ENCODE assay signal across 21 cellular contexts in genomic region chr13:45830121-45830520, GRCh38. TPM values are rescaled to one million over a fixed set of nuclear protein-coding genes. Genes with fewer than 3 reads are reported as not detected.
DNase-seq lines count a peak whose midpoint lies in the region; ATAC-seq, FAIRE-seq and TF ChIP-seq lines count a peak whose summit lies in the region.
"Had no signal": no experiment of that assay in that cellular context is flagged by ENCODE, and none has a peak within 500 bp of the region (broad histone marks: within the 10 kb centered on the region; RNA-seq: fewer than 3 reads in every experiment).

No MANE protein-coding gene starts in this region.

- H3K14ac ChIP-seq in H1 (ENCODE audit: insufficient read length) = no peak overlapping the region

- no peak overlapping the region for H3K27ac Mint-ChIP-seq in stimulated activated effector memory CD8-positive, alpha-beta T cell treated with anti-CD3 and anti-CD28 coated beads, Interleukin-12 subunit alpha, Interleukin-12 subunit beta, amount 100 ng/mL, for 72 hours
- H3K27ac Mint-ChIP-seq in activated naive CD4-positive, alpha-beta T cell treated with anti-CD3 and anti-CD28 coated beads, Interleukin-2, amount 10 ng/mL, durations not matched to agents 7 days and 5 days = no peak overlapping the region
- H3K27ac Mint-ChIP-seq: CD14-positive monocyte; CD4-positive, alpha-beta T cell; CD8-positive, alpha-beta memory T cell had no signal

- no peaks in the 10 kb centered on the region for H3K4me1 Mint-ChIP-seq in stimulated activated effector memory CD8-positive, alpha-beta T cell treated with anti-CD3 and anti-CD28 coated beads, Interleukin-12 subunit alpha, Interleukin-12 subunit beta, amount 100 ng/mL, for 72 hours
- H3K4me1 Mint-ChIP-seq in activated naive CD4-positive, alpha-beta T cell treated with anti-CD3 and anti-CD28 coated beads, Interleukin-2, amount 10 ng/mL, durations not matched to agents 7 days and 5 days = no peaks in the 10 kb centered on the region

- no peak overlapping the region for H3K4ac ChIP-seq in H1 (replicated peaks; ENCODE audit: insufficient read length, low read depth, low read length)

- H2BK12ac ChIP-seq in H1 (ENCODE audit: low read depth, low read length) = peak overlapping the region; percentile 45; the same call in 1 of the 2 replicates

- no peak overlapping the region for H3K4me3 ChIP-seq in BLaER1
- no peak overlapping the region for H3K4me3 ChIP-seq in BLaER1 treated with 17β-estradiol and CSF1 and Interleukin-3, amounts not matched to agents 10 nM and 100 nM
- H3K4me3 ChIP-seq in H1 (ENCODE audit: extremely low read depth in 1 of 4, insufficient read depth in 2 of 4, low read depth in 3 of 4, low read length in 4 of 4) = no peak overlapping the region

- no peak overlapping the region for H3K27ac ChIP-seq in BLaER1
- no peak overlapping the region for H3K27ac ChIP-seq in BLaER1 treated with 17β-estradiol and CSF1 and Interleukin-3, amounts not matched to agents 10 nM and 100 nM
- H3K27ac ChIP-seq in H1 (ENCODE audit: low read depth, low read length) = no peak overlapping the region

- H3K36me3 ChIP-seq in BLaER1 (no peaks in the 10 kb centered on the region), H1 (ENCODE audit: control insufficient read depth in 2 of 4, insufficient read depth in 4 of 4, low read length in 3 of 4) (no peaks in the 10 kb centered on the region)
- H3K36me3 ChIP-seq in BLaER1 treated with 17β-estradiol and CSF1 and Interleukin-3, amounts not matched to agents 10 nM and 100 nM = no peaks in the 10 kb centered on the region

- H3K36me3 Mint-ChIP-seq in stimulated activated effector memory CD8-positive, alpha-beta T cell treated with anti-CD3 and anti-CD28 coated beads, Interleukin-12 subunit alpha, Interleukin-12 subunit beta, amount 100 ng/mL, for 72 hours = no peaks in the 10 kb centered on the region
- no peaks in the 10 kb centered on the region for H3K36me3 Mint-ChIP-seq in activated naive CD4-positive, alpha-beta T cell treated with anti-CD3 and anti-CD28 coated beads, Interleukin-2, amount 10 ng/mL, durations not matched to agents 7 days and 5 days
- H3K36me3 Mint-ChIP-seq: CD14-positive monocyte; CD8-positive, alpha-beta memory T cell had no signal

- no peak for FAIRE-seq in H1 (lab: Jason Lieb, UNC)
- FAIRE-seq: GM12891 had no signal

- no peak for TF ChIP-seq POLR2A in H1 (IDR thresholded peaks at IDR 0.05; ENCODE audit: control extremely low read depth in 1 of 2, low read depth in 2 of 2, low read length in 2 of 2)

- no peak overlapping the region for H4K8ac ChIP-seq in H1 (ENCODE audit: extremely low read depth, insufficient read depth, low read length)

- 98% methylated on average over 5 of the region's 5 CpGs; no CpG with 5 or more reads in 1 of the 2 experiments for WGBS in H1 (ENCODE audit: extremely low coverage in 1 of 2, insufficient coverage in 1 of 2, insufficient read length in 1 of 2, insufficient replicate concordance in 2 of 2, low coverage in 1 of 2, low lambda C conversion rate in 2 of 2, missing lambda C conversion rate in 1 of 2), 2 experiments

- H4K91ac ChIP-seq in H1 (replicated peaks; ENCODE audit: insufficient read length, low read length) = no peak overlapping the region

- H2AK5ac ChIP-seq in H1 (ENCODE audit: low read depth, low read length) = no peak overlapping the region

- H3K27me3 ChIP-seq in BLaER1 (no peaks in the 10 kb centered on the region), H1 (replicated peaks in 1 of 4; ENCODE audit: control insufficient read depth in 3 of 4, extremely low read depth in 1 of 4, insufficient read depth in 3 of 4, low read length in 3 of 4) (no peaks in the 10 kb centered on the region)
- H3K27me3 ChIP-seq in BLaER1 treated with 17β-estradiol and CSF1 and Interleukin-3, amounts not matched to agents 10 nM and 100 nM = no peaks in the 10 kb centered on the region

- H3K9ac ChIP-seq in BLaER1 (no peak overlapping the region), H1 (replicated peaks in 1 of 4; ENCODE audit: extremely low read depth in 1 of 4, low read depth in 3 of 4, low read length in 3 of 4) (no peak overlapping the region)
- no peak overlapping the region for H3K9ac ChIP-seq in BLaER1 treated with 17β-estradiol and CSF1 and Interleukin-3, amounts not matched to agents 10 nM and 100 nM

- peak overlapping the region; percentile 36 for H2BK120ac ChIP-seq in H1 (replicated peaks; ENCODE audit: low read depth, low read length)

- CTCF ChIA-PET in H1 (lab: Charles Lee; ENCODE audit: partially characterized antibody) = interaction anchor here (2.5 kb wide), 1 partner anchor 23 kb away, joined by 9 read pairs; no protein-coding TSS in a partner anchor
- CTCF ChIA-PET in activated naive CD4-positive, alpha-beta T cell treated with anti-CD3 and anti-CD28 coated beads, Interleukin-2, amount 10 ng/mL, durations not matched to agents 7 days and 5 days (lab: Charles Lee) = no interaction called here

- no peak overlapping the region; the same call in 1 of the 2 replicates for H2BK15ac ChIP-seq in H1 (ENCODE audit: low read length)

- H3K4me2 ChIP-seq in BLaER1 = peak overlapping the region; percentile 6; the same call in 1 of the 2 replicates
- H3K4me2 ChIP-seq in BLaER1 treated with 17β-estradiol and CSF1 and Interleukin-3, amounts not matched to agents 10 nM and 100 nM = peak overlapping the region in 6 of 11 experiments; percentile 1 to 37 (median 10); a peak in 9 of 22 replicates
- H3K4me2 ChIP-seq in H1 (ENCODE audit: insufficient read depth in 1 of 2, low read depth in 2 of 2, low read length in 2 of 2) = no peak overlapping the region

- no peak for TF ChIP-seq CTCF in H1 (IDR thresholded peaks at IDR 0.05; ENCODE audit: control extremely low read depth in 1 of 3, insufficient read depth in 1 of 3, low read depth in 1 of 3, low read length in 3 of 3)

- H3K9me3 ChIP-seq in BLaER1 = no peaks in the 10 kb centered on the region
- H3K9me3 ChIP-seq in BLaER1 treated with 17β-estradiol and CSF1 and Interleukin-3, amounts not matched to agents 10 nM and 100 nM (replicated peaks in 1 of 11) = no peaks in the 10 kb centered on the region
- H3K9me3 ChIP-seq in H1 (ENCODE audit: insufficient read depth in 2 of 2, low read depth in 1 of 2, low read length in 1 of 2) = no peaks in the 10 kb centered on the region

- no peak overlapping the region for H2BK20ac ChIP-seq in H1 (ENCODE audit: low read length)

- H2BK5ac ChIP-seq in H1 (ENCODE audit: low read depth, low read length) = no peak overlapping the region

- DNase-seq in H1 (ENCODE audit: low read depth in 1 of 2, low spot score in 2 of 2) (peak in 1 of 2 experiments; percentile 19), iPS-NIHi7 (ENCODE audit: extremely low spot score) (no peak)
- no peak for DNase-seq in stimulated activated effector memory CD8-positive, alpha-beta T cell treated with anti-CD3 and anti-CD28 coated beads, Interleukin-12 subunit alpha, Interleukin-12 subunit beta, amount 100 ng/mL, for 72 hours (ENCODE audit: low spot score in 2 of 2)
- DNase-seq in activated naive CD4-positive, alpha-beta T cell treated with anti-CD3 and anti-CD28 coated beads, Interleukin-2, amount 10 ng/mL, durations not matched to agents 7 days and 5 days = no peak
- DNase-seq: Calu3; CD4-positive, alpha-beta T cell; CD8-positive, alpha-beta memory T cell; COR-L47; DMS53; GF-D8; GOT3; H7; HCEC 1CT had no signal

- TF ChIP-seq EP300 in H1 (IDR thresholded peaks at IDR 0.05; ENCODE audit: borderline replicate concordance in 1 of 2, low read depth in 2 of 2, low read length in 2 of 2) = no peak

- POLR2A ChIA-PET in H1 (lab: Charles Lee; ENCODE audit: partially characterized antibody) = no interaction called here

- no peak overlapping the region for H2AFZ ChIP-seq in H1 (ENCODE audit: low read length)

- H3K4me3 Mint-ChIP-seq in stimulated activated effector memory CD8-positive, alpha-beta T cell treated with anti-CD3 and anti-CD28 coated beads, Interleukin-12 subunit alpha, Interleukin-12 subunit beta, amount 100 ng/mL, for 72 hours = no peak overlapping the region
- no peak overlapping the region for H3K4me3 Mint-ChIP-seq in activated naive CD4-positive, alpha-beta T cell treated with anti-CD3 and anti-CD28 coated beads, Interleukin-2, amount 10 ng/mL, durations not matched to agents 7 days and 5 days
- H3K4me3 Mint-ChIP-seq: CD14-positive monocyte; CD4-positive, alpha-beta T cell; CD8-positive, alpha-beta memory T cell had no signal

- no peaks in the 10 kb centered on the region; the same call in 1 of the 2 replicates for H3K23me2 ChIP-seq in H1 (ENCODE audit: low read depth, low read length)

- H3K23ac ChIP-seq in H1 (ENCODE audit: insufficient read length) = no peak overlapping the region

- H4K5ac ChIP-seq in H1 (ENCODE audit: insufficient read length, low read depth, low read length) = no peak overlapping the region

- no peaks in the 10 kb centered on the region for H3K9me3 Mint-ChIP-seq in stimulated activated effector memory CD8-positive, alpha-beta T cell treated with anti-CD3 and anti-CD28 coated beads, Interleukin-12 subunit alpha, Interleukin-12 subunit beta, amount 100 ng/mL, for 72 hours
- H3K9me3 Mint-ChIP-seq in activated naive CD4-positive, alpha-beta T cell treated with anti-CD3 and anti-CD28 coated beads, Interleukin-2, amount 10 ng/mL, durations not matched to agents 7 days and 5 days = no peaks in the 10 kb centered on the region
- H3K9me3 Mint-ChIP-seq: CD14-positive monocyte; CD4-positive, alpha-beta T cell; CD8-positive, alpha-beta memory T cell had no signal

- no peaks in the 10 kb centered on the region for H4K20me1 ChIP-seq in BLaER1
- H4K20me1 ChIP-seq in BLaER1 treated with 17β-estradiol and CSF1 and Interleukin-3, amounts not matched to agents 10 nM and 100 nM = no peaks in the 10 kb centered on the region
- no peaks in the 10 kb centered on the region for H4K20me1 ChIP-seq in H1 (replicated peaks in 1 of 2; ENCODE audit: control insufficient read depth in 1 of 2, insufficient read depth in 2 of 2, low read length in 2 of 2)

- H3K56ac ChIP-seq in H1 (replicated peaks; ENCODE audit: insufficient read length, low read depth, low read length) = no peak overlapping the region

- H3K27me3 Mint-ChIP-seq in activated naive CD4-positive, alpha-beta T cell treated with anti-CD3 and anti-CD28 coated beads, Interleukin-2, amount 10 ng/mL, durations not matched to agents 7 days and 5 days = no peaks in the 10 kb centered on the region
- H3K27me3 Mint-ChIP-seq: CD4-positive, alpha-beta T cell had no signal

- no peaks in the 10 kb centered on the region for H3K79me1 ChIP-seq in H1 (ENCODE audit: low read depth, low read length)

- peak; percentile 6 for ATAC-seq in stimulated activated effector memory CD8-positive, alpha-beta T cell treated with anti-CD3 and anti-CD28 coated beads, Interleukin-12 subunit alpha, Interleukin-12 subunit beta, amount 100 ng/mL, for 72 hours
- no peak for ATAC-seq in GM18502 (IDR thresholded peaks at IDR 0.05; ENCODE audit: poor library complexity, unreplicated experiment)

- TF ChIP-seq RAD21 in H1 (IDR thresholded peaks at IDR 0.05 in 1 of 2, conservative IDR thresholded peaks at IDR 0.05 in 1 of 2; ENCODE audit: low read depth in 2 of 2, low read length in 2 of 2) = no peak

- no peak overlapping the region for H3K18ac ChIP-seq in H1 (ENCODE audit: extremely low read depth, low read length)

- H3K4me1 ChIP-seq in BLaER1 (peaks cover 54% of the 10 kb centered on the region), H1 (replicated peaks in 1 of 4; ENCODE audit: control insufficient read depth in 3 of 4, insufficient read depth in 4 of 4, low read length in 3 of 4) (peaks cover 0 to 10% (median 5%) of the 10 kb centered on the region in 4 experiments; a peak in 4 of 7 replicates)
- peaks cover 40 to 74% (median 58%) of the 10 kb centered on the region in 10 experiments for H3K4me1 ChIP-seq in BLaER1 treated with 17β-estradiol and CSF1 and Interleukin-3, amounts not matched to agents 10 nM and 100 nM

- no peaks in the 10 kb centered on the region; a peak in 1 of 4 replicates for H3K79me2 ChIP-seq in H1 (ENCODE audit: control insufficient read depth in 1 of 2, insufficient read depth in 2 of 2, low read length in 2 of 2)

RNA-seq across cellular contexts. Expression of gene SIAH3, which starts 21.4 kb away (rescaled TPM):
- 0.08 and 0.15 TPM in 2 replicates for total RNA-seq in H1 (2021; fragmentation: NEBNext Ultra II Directional; extraction: Animal tissue kit (Norgen Biotek cat#: 25700))
- 0.11 and 0.17 TPM in 2 replicates for polyA plus RNA-seq in H1 (2011; rRNA removed)
- 0.09 TPM for polyA plus RNA-seq in H1 (2011; cell fraction: cytosol; rRNA removed)
- 0.10 TPM for polyA plus RNA-seq in H1 (2011; cell fraction: nucleus; rRNA removed)
- 0.07 to 0.17 TPM (median 0.09 TPM) in 4 replicates for polyA plus RNA-seq in H1 (2012, experiment 1 of 2)
- polyA plus RNA-seq in H1 (2012, experiment 2 of 2) = 0.04 TPM
- 0.12 TPM for polyA plus RNA-seq in H1 (2013, experiment 1 of 2)
- 0.11 TPM for polyA plus RNA-seq in H1 (2013, experiment 2 of 2)
- 0.22 TPM in 2 replicates for polyA minus RNA-seq in H1 (2011; rRNA and poly(A)+ RNA removed)
- 0.22 TPM for polyA minus RNA-seq in H1 (2011; cell fraction: cytosol; rRNA and poly(A)+ RNA removed)
- polyA minus RNA-seq in H1 (2011; cell fraction: nucleus; rRNA and poly(A)+ RNA removed) = 0.20 TPM
- total RNA-seq: A172, Calu3, G401 had no signal
- polyA plus RNA-seq: BJ; CD14-positive monocyte; CD8-positive, alpha-beta memory T cell had no signal

Comparison
In these comparisons a context has a peak if more than half of its experiments do, and no peak if none do; other contexts are left out.
1. H3K4me2 ChIP-seq: peak in BLaER1 (single experiment) and BLaER1 treated with 17β-estradiol and CSF1 and Interleukin-3, amounts not matched to agents 10 nM and 100 nM (6 of 11); none in H1 (0 of 2).